In genomic region chr5:142512680-142513042, GRCh38 we compare ENCODE assay signal across 13 cellular contexts.
A peak's percentile ranks its signal among the peaks of the same experiment; 100 is the strongest.
DNase-seq lines count a peak whose midpoint lies in the region; ATAC-seq, FAIRE-seq and TF ChIP-seq lines count a peak whose summit lies in the region.
"Had no signal": no experiment of that assay in that cellular context is flagged by ENCODE, and none has a peak within 500 bp of the region (broad histone marks: within the 10 kb centered on the region; RNA-seq: fewer than 3 reads in every experiment).

No MANE protein-coding gene starts in this region.

- peak; percentile 51 for DNase-seq in H54 (ENCODE audit: insufficient read length, low spot score)
- peak; percentile 86 to 87 for DNase-seq in SJSA1 (ENCODE audit: low read depth in 1 of 2, low spot score in 2 of 2)
- DNase-seq in fibroblast of pulmonary artery (ENCODE audit: low read depth) = peak; percentile 42
- no peak for DNase-seq in progenitor cell of endocrine pancreas (ENCODE audit: low spot score, unreplicated experiment)
- no peak for DNase-seq in COLO829 (ENCODE audit: low spot score)
- DNase-seq in smooth muscle cell (lab: John Stamatoyannopoulos, UW; ENCODE audit: unreplicated experiment) = no peak
- no peak for DNase-seq in osteoblast (ENCODE audit: insufficient read length, low spot score, missing footprints)
- DNase-seq: NCI-H345; stimulated activated CD4-positive, alpha-beta T cell treated with anti-CD3 and anti-CD28 coated beads, Interleukin-1b, Interleukin-23, amount 100 ng/mL, for 48 hours; stimulated activated naive CD4-positive, alpha-beta T cell had no signal

- WGBS in smooth muscle cell (ENCODE audit: low lambda C conversion rate) = 70% methylated on average over 5 of the region's 5 CpGs

- H3K9ac ChIP-seq in smooth muscle cell (ENCODE audit: low read depth) = no peak overlapping the region

- H2AFZ ChIP-seq in smooth muscle cell (ENCODE audit: low read depth) = no peak overlapping the region
- H2AFZ ChIP-seq in osteoblast (ENCODE audit: low read length) = no peak overlapping the region

- no peaks in the 10 kb centered on the region for H3K79me2 ChIP-seq in smooth muscle cell (ENCODE audit: low read depth)
- H3K79me2 ChIP-seq in osteoblast (ENCODE audit: insufficient read depth, low read length) = no peaks in the 10 kb centered on the region

- H3K4me2 ChIP-seq in smooth muscle cell (no peak overlapping the region), osteoblast (ENCODE audit: insufficient read depth, low read length) (no peak overlapping the region)

- no peak for TF ChIP-seq POLR2A in H54 (IDR thresholded peaks at IDR 0.05; ENCODE audit: low read depth, low read length)

- H4K20me1 ChIP-seq in smooth muscle cell (ENCODE audit: low read depth) (no peaks in the 10 kb centered on the region), osteoblast (ENCODE audit: insufficient read depth, low read length) (no peaks in the 10 kb centered on the region)

- TF ChIP-seq CTCF in fibroblast of pulmonary artery (IDR thresholded peaks at IDR 0.05; ENCODE audit: low read length, missing control alignments) (no peak), progenitor cell of endocrine pancreas (IDR thresholded peaks at IDR 0.05; ENCODE audit: unreplicated experiment) (no peak), smooth muscle cell (IDR thresholded peaks at IDR 0.05; ENCODE audit: borderline replicate concordance, insufficient read depth, poor library complexity, severe bottlenecking) (no peak), osteoblast (IDR thresholded peaks at IDR 0.05; ENCODE audit: extremely low read depth, low read depth, low read length) (no peak)

- no peaks in the 10 kb centered on the region for H3K27me3 Mint-ChIP-seq in progenitor cell of endocrine pancreas

- H3K36me3 ChIP-seq in SJSA1 (no peaks in the 10 kb centered on the region), smooth muscle cell (ENCODE audit: low read depth) (no peaks in the 10 kb centered on the region), osteoblast (ENCODE audit: insufficient read depth, low read length) (no peaks in the 10 kb centered on the region)

- H3K36me3 Mint-ChIP-seq in progenitor cell of endocrine pancreas (ENCODE audit: insufficient read depth) = peaks cover 2% of the 10 kb centered on the region

- H3K4me1 ChIP-seq in SJSA1 (replicated peaks) (peaks cover 26% of the 10 kb centered on the region), smooth muscle cell (ENCODE audit: low read depth) (peaks cover 9% of the 10 kb centered on the region), osteoblast (ENCODE audit: insufficient read depth, low read length) (peaks cover 2% of the 10 kb centered on the region)

- peaks cover 9% of the 10 kb centered on the region for H3K9me3 Mint-ChIP-seq in progenitor cell of endocrine pancreas (ENCODE audit: low read depth)

- ATAC-seq in GM18873 (IDR thresholded peaks at IDR 0.05; ENCODE audit: low FRiP score, unreplicated experiment) = no peak

- H3K4me3 Mint-ChIP-seq in progenitor cell of endocrine pancreas (ENCODE audit: low read depth) = no peak overlapping the region
- H3K4me3 Mint-ChIP-seq: neural crest cell had no signal

- H3K27me3 ChIP-seq in SJSA1 (replicated peaks) (no peaks in the 10 kb centered on the region), smooth muscle cell (ENCODE audit: low read depth) (no peaks in the 10 kb centered on the region), osteoblast (ENCODE audit: insufficient read depth, low read length) (no peaks in the 10 kb centered on the region)

- H3K27ac ChIP-seq in SJSA1 (peak overlapping the region; percentile 59), smooth muscle cell (ENCODE audit: low read depth) (no peak overlapping the region), osteoblast (ENCODE audit: low read depth, low read length) (no peak overlapping the region)

- H3K27ac Mint-ChIP-seq in progenitor cell of endocrine pancreas = peak overlapping the region; percentile 12

- H3K4me3 ChIP-seq in SJSA1 (no peak overlapping the region), fibroblast of pulmonary artery (replicated peaks; ENCODE audit: low read depth, low read length) (no peak overlapping the region), smooth muscle cell (no peak overlapping the region), osteoblast (ENCODE audit: insufficient read depth, low read length) (no peak overlapping the region)

- no peaks in the 10 kb centered on the region for H3F3A ChIP-seq in smooth muscle cell (ENCODE audit: low read depth)

- FAIRE-seq in H54 (lab: Jason Lieb, UNC) = peak; percentile 55
- FAIRE-seq: GM19239 had no signal

- H3K4me1 Mint-ChIP-seq in progenitor cell of endocrine pancreas (ENCODE audit: low read depth) = peaks cover 22% of the 10 kb centered on the region

- H3K9me3 ChIP-seq in SJSA1 (replicated peaks) (no peaks in the 10 kb centered on the region), smooth muscle cell (replicated peaks; ENCODE audit: low read depth) (no peaks in the 10 kb centered on the region), osteoblast (ENCODE audit: low read depth, low read length) (no peaks in the 10 kb centered on the region)

Comparison
In these comparisons a context has a peak if more than half of its experiments do, and no peak if none do; other contexts are left out.
1. DNase-seq: peak in H54 (single experiment), SJSA1 (2 of 2) and fibroblast of pulmonary artery (single experiment); none in progenitor cell of endocrine pancreas (single experiment), COLO829 (single experiment), smooth muscle cell (single experiment) and osteoblast (single experiment).